ENCODE assay signal across 8 cellular contexts in genomic region chr11:44556735-44557409, GRCh38. TPM values are rescaled to one million over a fixed set of nuclear protein-coding genes. Genes with fewer than 3 reads are reported as not detected.
DNase-seq lines count a peak whose midpoint lies in the region; ATAC-seq, FAIRE-seq and TF ChIP-seq lines count a peak whose summit lies in the region.

No MANE protein-coding gene starts in this region.

- no peak overlapping the region for H3K4me3 ChIP-seq in BLaER1
- no peak overlapping the region for H3K4me3 ChIP-seq in WERI-Rb-1 (ENCODE audit: low read depth, low read length)
- H3K4me3 ChIP-seq in cardiac fibroblast (replicated peaks in 1 of 2; ENCODE audit: low read depth in 2 of 2, low read length in 2 of 2) = no peak overlapping the region
- no peak overlapping the region for H3K4me3 ChIP-seq in liver (ENCODE audit: low read depth in 1 of 3, low read length in 3 of 3)

- peak; percentile 43 for ATAC-seq in GM18867 (IDR thresholded peaks at IDR 0.05; ENCODE audit: unreplicated experiment)

- H3K4me1 ChIP-seq in BLaER1 = peaks cover 51% of the 10 kb centered on the region
- H3K4me1 ChIP-seq in liver (ENCODE audit: control insufficient read depth in 4 of 4, insufficient read depth in 4 of 4, low read length in 3 of 4) = peaks cover 0 to 11% (median 8%) of the 10 kb centered on the region in 4 donors

- TF ChIP-seq CTCF in WERI-Rb-1 (IDR thresholded peaks at IDR 0.05; ENCODE audit: low read depth, low read length) (peak; percentile 61), cardiac fibroblast (IDR thresholded peaks at IDR 0.05; ENCODE audit: low read depth, low read length) (peak; percentile 75), liver (IDR thresholded peaks at IDR 0.05; ENCODE audit: low read depth, low read length, missing input control) (peak; percentile 77)

- H3K27me3 ChIP-seq in BLaER1 (no peaks in the 10 kb centered on the region), WERI-Rb-1 (ENCODE audit: insufficient read depth, low read depth, severe bottlenecking) (no peaks in the 10 kb centered on the region), liver (ENCODE audit: control insufficient read depth in 4 of 4, insufficient read depth in 4 of 4, low read length in 3 of 4) (no peaks in the 10 kb centered on the region)

- H3K9ac ChIP-seq in BLaER1 = no peak overlapping the region
- H3K9ac ChIP-seq in liver (ENCODE audit: low read depth in 1 of 2, low read length in 2 of 2) = no peak overlapping the region

- H3K4me2 ChIP-seq in BLaER1 = peak overlapping the region; percentile 45

- H3K9me3 ChIP-seq in BLaER1 = peaks cover 7% of the 10 kb centered on the region; the same call in 1 of the 2 replicates
- no peaks in the 10 kb centered on the region for H3K9me3 ChIP-seq in WERI-Rb-1 (ENCODE audit: severe bottlenecking)
- no peaks in the 10 kb centered on the region for H3K9me3 ChIP-seq in liver (ENCODE audit: control insufficient read depth in 4 of 4, low read length in 3 of 4)

- no peak overlapping the region for H3K27ac ChIP-seq in BLaER1
- no peak overlapping the region for H3K27ac ChIP-seq in WERI-Rb-1
- peak overlapping the region; percentile 52 to 81 for H3K27ac ChIP-seq in liver (ENCODE audit: low read depth in 1 of 2, low read length in 2 of 2)

- peak; percentile 82 to 83 for TF ChIP-seq RAD21 in liver (IDR thresholded peaks at IDR 0.05)

- no peak for FAIRE-seq in frontal cortex (lab: Jason Lieb, UNC)

- no peaks in the 10 kb centered on the region for H4K20me1 ChIP-seq in BLaER1

- H3K36me3 ChIP-seq in BLaER1 (no peaks in the 10 kb centered on the region), WERI-Rb-1 (no peaks in the 10 kb centered on the region), liver (ENCODE audit: control insufficient read depth in 4 of 4, insufficient read depth in 3 of 4, low read depth in 1 of 4, low read length in 3 of 4) (no peaks in the 10 kb centered on the region)

- DNase-seq in LoVo (ENCODE audit: low spot score) = peak; percentile 34
- DNase-seq in WERI-Rb-1 = peak; percentile 46
- DNase-seq in cardiac fibroblast (ENCODE audit: low read depth in 2 of 2) = peak; percentile 73 to 78
- DNase-seq in stimulated activated CD8-positive, alpha-beta memory T cell treated with anti-CD3 and anti-CD28 coated beads, Interleukin-4, amount 100 ng/mL, for 24 hours (ENCODE audit: low read depth) = peak; percentile 50
- no peak for DNase-seq in frontal cortex (ENCODE audit: low spot score in 2 of 2)

- 18% methylated on average over 11 of the region's 11 CpGs for WGBS in liver

TF ChIP-seq in liver, 16 proteins besides CTCF, POLR2A, EP300 and RAD21:
- TF ChIP-seq TAF1 (conservative IDR thresholded peaks at IDR 0.05) (no peak), NR2F2 (IDR thresholded peaks at IDR 0.05) (peak; percentile 79), GABPA (IDR thresholded peaks at IDR 0.05 in 1 of 2, conservative IDR thresholded peaks at IDR 0.05 in 1 of 2) (no peak), ATF3 (IDR thresholded peaks at IDR 0.05) (no peak), HNF4A (conservative IDR thresholded peaks at IDR 0.05) (peak; percentile 50 to 58), MAX (IDR thresholded peaks at IDR 0.05) (peak; percentile 40), JUND (IDR thresholded peaks at IDR 0.05) (no peak), HNF4G (IDR thresholded peaks at IDR 0.05) (no peak), REST (IDR thresholded peaks at IDR 0.05) (no peak), EGR1 (IDR thresholded peaks at IDR 0.05; ENCODE audit: low read depth in 2 of 2) (peak in 1 of 2 donors; percentile 45), FOXA2 (IDR thresholded peaks at IDR 0.05) (peak; percentile 7), RXRA (IDR thresholded peaks at IDR 0.05) (peak; percentile 20 to 52), YY1 (IDR thresholded peaks at IDR 0.05) (peak; percentile 76), SP1 (IDR thresholded peaks at IDR 0.05) (peak; percentile 54), ZBTB33 (IDR thresholded peaks at IDR 0.05) (no peak), FOXA1 (IDR thresholded peaks at IDR 0.05) (no peak)

RNA-seq across cellular contexts. Expression of gene CD82, which starts 8.6 kb away (rescaled TPM):
- 10 to 100 TPM; 27.4 to 59.5 TPM for total RNA-seq in liver
- polyA plus RNA-seq in liver = 10 to 100 TPM; 36.0 to 82.6 TPM
- 6.5 TPM for total RNA-seq in frontal cortex

Comparison
In these comparisons a context has a peak if more than half of its experiments do, and no peak if none do; other contexts are left out.
1. H3K27ac ChIP-seq: peak in liver (2 of 2); none in BLaER1 (single experiment) and WERI-Rb-1 (single experiment).
2. DNase-seq: peak in LoVo (single experiment), WERI-Rb-1 (single experiment), cardiac fibroblast (2 of 2) and stimulated activated CD8-positive, alpha-beta memory T cell treated with anti-CD3 and anti-CD28 coated beads, Interleukin-4, amount 100 ng/mL, for 24 hours (single experiment); none in frontal cortex (0 of 2).
3. Peak in every context shown above with its lines, with median percentiles within 50 percentile points of each other: CTCF ChIP-seq.